In genomic region chr5:136856648-136857047, GRCh38 we compare ENCODE assay signal across 34 cellular contexts.
"Had no signal": no experiment of that assay in that cellular context is flagged by ENCODE, and none has a peak within 500 bp of the region (broad histone marks: within the 10 kb centered on the region; RNA-seq: fewer than 3 reads in every experiment).

No MANE protein-coding gene starts in this region.

- DNase-seq: Karpas-422, Kasumi-1, MG63, MM.1S, MV-4-11, NCI-H1048, NCI-H1092, NCI-H1092 treated with DMSO at 0.1 percent for 48 hours, NCI-H1105, NCI-H1105 treated with DMSO at 0.1 percent for 48 hours, NCI-H1417, NCI-H1417 treated with DMSO at 0.1 percent for 48 hours, NCI-H1436, NCI-H1436 treated with DMSO at 0.1 percent for 48 hours, NCI-H146, NCI-H1694, NCI-H1694 treated with DMSO at 0.1 percent for 48 hours, NCI-H187, NCI-H187 treated with DMSO at 0.1 percent for 48 hours, NCI-H1930, NCI-H2029, NCI-H2029 treated with DMSO at 0.1 percent for 48 hours, NCI-H2081, NCI-H2081 treated with DMSO at 0.1 percent for 48 hours, NCI-H2107, NCI-H2171, NCI-H2171 treated with DMSO at 0.1 percent for 48 hours, NCI-H2227 treated with DMSO at 0.1 percent for 48 hours, NCI-H226, NCI-H345, NCI-H446, NCI-H446 treated with DMSO at 0.1 percent for 48 hours, NCI-H510A, NCI-H510A treated with DMSO at 0.1 percent for 48 hours had no signal

- H3K36me3 ChIP-seq: MG63 had no signal

- H3K4me3 ChIP-seq: MG63 had no signal
